Comparison of ENCODE assay signal across 1 cellular context in the genomic region with DNA sequence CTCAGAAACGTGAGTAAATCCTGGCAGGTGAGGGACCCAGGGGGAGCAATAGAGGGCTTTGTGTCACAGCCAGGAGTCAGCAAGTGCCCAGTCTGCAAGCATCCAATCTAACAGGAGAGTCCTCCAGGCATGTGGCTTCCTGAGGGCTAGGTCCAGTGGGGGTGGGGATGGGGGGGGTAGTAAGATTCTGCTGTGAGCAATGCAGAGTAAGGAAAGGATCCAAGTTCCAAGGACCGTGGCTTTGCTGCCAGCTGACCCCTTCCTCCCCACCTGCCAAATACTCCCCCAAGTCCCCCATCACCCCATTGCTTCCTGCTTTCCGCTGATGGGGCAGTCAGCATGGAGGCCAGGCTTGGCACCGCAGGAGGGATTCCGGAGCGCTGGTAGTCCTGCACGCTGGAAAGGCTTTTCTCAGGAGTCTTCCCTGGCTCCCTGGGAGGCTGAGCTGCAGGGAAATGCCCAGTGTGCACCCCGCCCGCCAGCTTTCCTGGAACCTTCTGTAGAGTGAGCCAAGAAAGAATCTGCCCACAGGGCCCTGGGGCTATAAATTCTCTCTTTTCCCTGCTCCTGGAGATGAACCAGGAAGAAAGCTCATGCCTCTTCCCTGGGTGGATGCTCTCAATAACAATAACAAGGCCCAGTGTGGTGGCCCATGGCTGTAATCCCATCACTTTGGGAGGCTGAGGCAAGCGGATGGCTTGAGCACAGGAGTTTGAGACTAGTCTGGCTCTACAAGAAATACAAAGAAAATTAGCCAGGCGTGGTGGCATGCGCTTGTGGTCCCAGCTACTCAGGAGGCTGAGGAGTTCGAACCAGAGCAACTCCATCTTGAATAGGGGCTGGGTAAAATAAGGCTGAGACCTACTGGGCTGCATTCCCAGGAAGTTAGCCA.
TF ChIP-seq lines count a peak whose summit lies in the region.

No MANE protein-coding gene starts in this region.

TF ChIP-seq in K562, 482 proteins besides CTCF, POLR2A, EP300 and RAD21 (continued from another document and continues in another):
- TF ChIP-seq SLC30A9 (CRISPR knock-in tag; IDR thresholded peaks at IDR 0.05) (no peak), FIP1L1 (IDR thresholded peaks at IDR 0.05; ENCODE audit: low read depth, low read length, poor library complexity, severe bottlenecking) (no peak), ZNF551 (CRISPR knock-in tag; IDR thresholded peaks at IDR 0.05) (no peak), MYNN (IDR thresholded peaks at IDR 0.05) (no peak), MYNN (CRISPR knock-in tag; IDR thresholded peaks at IDR 0.05) (no peak), ZFP36 (IDR thresholded peaks at IDR 0.05; ENCODE audit: low read depth, low read length, partially characterized antibody) (no peak), CTBP1 (IDR thresholded peaks at IDR 0.05; ENCODE audit: borderline replicate concordance) (no peak), ZNF445 (CRISPR knock-in tag; IDR thresholded peaks at IDR 0.05; ENCODE audit: low read depth) (peak; percentile 40; the same call in 1 of the 2 replicates), NCOA6 (IDR thresholded peaks at IDR 0.05) (no peak), U2AF2 (optimal IDR thresholded peaks at IDR 0.05; ENCODE audit: low read depth, low read length) (no peak), GTF2A2 (tag; IDR thresholded peaks at IDR 0.05) (peak; percentile 89), NR2C1 (IDR thresholded peaks at IDR 0.05) (no peak), NR2C1 (tag; IDR thresholded peaks at IDR 0.05) (peak; percentile 78), TCF7 (IDR thresholded peaks at IDR 0.05; ENCODE audit: borderline replicate concordance) (no peak), ZBTB1 (CRISPR knock-in tag; IDR thresholded peaks at IDR 0.05; ENCODE audit: borderline replicate concordance, low read depth) (no peak), ZBTB17 (CRISPR knock-in tag; IDR thresholded peaks at IDR 0.05) (peak; percentile 82), KLF13 (tag; IDR thresholded peaks at IDR 0.05; ENCODE audit: borderline replicate concordance, low read depth) (no peak), POLR3A (IDR thresholded peaks at IDR 0.05; ENCODE audit: borderline replicate concordance, extremely low read depth, insufficient read depth, insufficient read length) (no peak), NRF1 (conservative IDR thresholded peaks at IDR 0.05 in 1 of 2, IDR thresholded peaks at IDR 0.05 in 1 of 2) (no peak), ZNF75A (CRISPR knock-in tag; IDR thresholded peaks at IDR 0.05) (no peak; the same call in 1 of the 2 replicates), PHB (CRISPR knock-in tag; IDR thresholded peaks at IDR 0.05) (no peak), OTX1 (CRISPR knock-in tag; IDR thresholded peaks at IDR 0.05) (no peak), RBM39 (optimal IDR thresholded peaks at IDR 0.05; ENCODE audit: low read depth, low read length) (no peak), HDAC3 (IDR thresholded peaks at IDR 0.05; ENCODE audit: borderline replicate concordance, partially characterized antibody) (no peak), EWSR1 (IDR thresholded peaks at IDR 0.05; ENCODE audit: borderline replicate concordance, low read depth, partially characterized antibody) (no peak)
- TF ChIP-seq, protein P1, sequence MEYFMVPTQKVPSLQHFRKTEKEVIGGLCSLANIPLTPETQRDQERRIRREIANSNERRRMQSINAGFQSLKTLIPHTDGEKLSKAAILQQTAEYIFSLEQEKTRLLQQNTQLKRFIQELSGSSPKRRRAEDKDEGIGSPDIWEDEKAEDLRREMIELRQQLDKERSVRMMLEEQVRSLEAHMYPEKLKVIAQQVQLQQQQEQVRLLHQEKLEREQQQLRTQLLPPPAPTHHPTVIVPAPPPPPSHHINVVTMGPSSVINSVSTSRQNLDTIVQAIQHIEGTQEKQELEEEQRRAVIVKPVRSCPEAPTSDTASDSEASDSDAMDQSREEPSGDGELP (CRISPR knock-in tag; IDR thresholded peaks at IDR 0.05; ENCODE audit: borderline replicate concordance): no peak
- TF ChIP-seq, protein P2, sequence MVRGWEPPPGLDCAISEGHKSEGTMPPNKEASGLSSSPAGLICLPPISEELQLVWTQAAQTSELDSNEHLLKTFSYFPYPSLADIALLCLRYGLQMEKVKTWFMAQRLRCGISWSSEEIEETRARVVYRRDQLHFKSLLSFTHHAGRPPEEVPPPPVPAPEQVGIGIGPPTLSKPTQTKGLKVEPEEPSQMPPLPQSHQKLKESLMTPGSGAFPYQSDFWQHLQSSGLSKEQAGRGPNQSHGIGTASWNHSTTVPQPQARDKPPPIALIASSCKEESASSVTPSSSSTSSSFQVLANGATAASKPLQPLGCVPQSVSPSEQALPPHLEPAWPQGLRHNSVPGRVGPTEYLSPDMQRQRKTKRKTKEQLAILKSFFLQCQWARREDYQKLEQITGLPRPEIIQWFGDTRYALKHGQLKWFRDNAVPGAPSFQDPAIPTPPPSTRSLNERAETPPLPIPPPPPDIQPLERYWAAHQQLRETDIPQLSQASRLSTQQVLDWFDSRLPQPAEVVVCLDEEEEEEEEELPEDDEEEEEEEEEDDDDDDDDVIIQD (CRISPR knock-in tag; IDR thresholded peaks at IDR 0.05): 0 out of 2 replicates have a peak, but pooled peaks have one; percentile 58
- TF ChIP-seq, protein P3, sequence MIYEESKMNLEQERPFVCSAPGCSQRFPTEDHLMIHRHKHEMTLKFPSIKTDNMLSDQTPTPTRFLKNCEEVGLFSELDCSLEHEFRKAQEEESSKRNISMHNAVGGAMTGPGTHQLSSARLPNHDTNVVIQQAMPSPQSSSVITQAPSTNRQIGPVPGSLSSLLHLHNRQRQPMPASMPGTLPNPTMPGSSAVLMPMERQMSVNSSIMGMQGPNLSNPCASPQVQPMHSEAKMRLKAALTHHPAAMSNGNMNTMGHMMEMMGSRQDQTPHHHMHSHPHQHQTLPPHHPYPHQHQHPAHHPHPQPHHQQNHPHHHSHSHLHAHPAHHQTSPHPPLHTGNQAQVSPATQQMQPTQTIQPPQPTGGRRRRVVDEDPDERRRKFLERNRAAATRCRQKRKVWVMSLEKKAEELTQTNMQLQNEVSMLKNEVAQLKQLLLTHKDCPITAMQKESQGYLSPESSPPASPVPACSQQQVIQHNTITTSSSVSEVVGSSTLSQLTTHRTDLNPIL (CRISPR knock-in tag; IDR thresholded peaks at IDR 0.05): no peak
- TF ChIP-seq, protein P4, sequence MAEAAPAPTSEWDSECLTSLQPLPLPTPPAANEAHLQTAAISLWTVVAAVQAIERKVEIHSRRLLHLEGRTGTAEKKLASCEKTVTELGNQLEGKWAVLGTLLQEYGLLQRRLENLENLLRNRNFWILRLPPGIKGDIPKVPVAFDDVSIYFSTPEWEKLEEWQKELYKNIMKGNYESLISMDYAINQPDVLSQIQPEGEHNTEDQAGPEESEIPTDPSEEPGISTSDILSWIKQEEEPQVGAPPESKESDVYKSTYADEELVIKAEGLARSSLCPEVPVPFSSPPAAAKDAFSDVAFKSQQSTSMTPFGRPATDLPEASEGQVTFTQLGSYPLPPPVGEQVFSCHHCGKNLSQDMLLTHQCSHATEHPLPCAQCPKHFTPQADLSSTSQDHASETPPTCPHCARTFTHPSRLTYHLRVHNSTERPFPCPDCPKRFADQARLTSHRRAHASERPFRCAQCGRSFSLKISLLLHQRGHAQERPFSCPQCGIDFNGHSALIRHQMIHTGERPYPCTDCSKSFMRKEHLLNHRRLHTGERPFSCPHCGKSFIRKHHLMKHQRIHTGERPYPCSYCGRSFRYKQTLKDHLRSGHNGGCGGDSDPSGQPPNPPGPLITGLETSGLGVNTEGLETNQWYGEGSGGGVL (CRISPR knock-in tag; IDR thresholded peaks at IDR 0.05): peak; percentile 57; the same call in 1 of the 2 replicates
- TF ChIP-seq, protein P5, sequence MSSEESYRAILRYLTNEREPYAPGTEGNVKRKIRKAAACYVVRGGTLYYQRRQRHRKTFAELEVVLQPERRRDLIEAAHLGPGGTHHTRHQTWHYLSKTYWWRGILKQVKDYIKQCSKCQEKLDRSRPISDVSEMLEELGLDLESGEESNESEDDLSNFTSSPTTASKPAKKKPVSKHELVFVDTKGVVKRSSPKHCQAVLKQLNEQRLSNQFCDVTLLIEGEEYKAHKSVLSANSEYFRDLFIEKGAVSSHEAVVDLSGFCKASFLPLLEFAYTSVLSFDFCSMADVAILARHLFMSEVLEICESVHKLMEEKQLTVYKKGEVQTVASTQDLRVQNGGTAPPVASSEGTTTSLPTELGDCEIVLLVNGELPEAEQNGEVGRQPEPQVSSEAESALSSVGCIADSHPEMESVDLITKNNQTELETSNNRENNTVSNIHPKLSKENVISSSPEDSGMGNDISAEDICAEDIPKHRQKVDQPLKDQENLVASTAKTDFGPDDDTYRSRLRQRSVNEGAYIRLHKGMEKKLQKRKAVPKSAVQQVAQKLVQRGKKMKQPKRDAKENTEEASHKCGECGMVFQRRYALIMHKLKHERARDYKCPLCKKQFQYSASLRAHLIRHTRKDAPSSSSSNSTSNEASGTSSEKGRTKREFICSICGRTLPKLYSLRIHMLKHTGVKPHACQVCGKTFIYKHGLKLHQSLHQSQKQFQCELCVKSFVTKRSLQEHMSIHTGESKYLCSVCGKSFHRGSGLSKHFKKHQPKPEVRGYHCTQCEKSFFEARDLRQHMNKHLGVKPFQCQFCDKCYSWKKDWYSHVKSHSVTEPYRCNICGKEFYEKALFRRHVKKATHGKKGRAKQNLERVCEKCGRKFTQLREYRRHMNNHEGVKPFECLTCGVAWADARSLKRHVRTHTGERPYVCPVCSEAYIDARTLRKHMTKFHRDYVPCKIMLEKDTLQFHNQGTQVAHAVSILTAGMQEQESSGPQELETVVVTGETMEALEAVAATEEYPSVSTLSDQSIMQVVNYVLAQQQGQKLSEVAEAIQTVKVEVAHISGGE (CRISPR knock-in tag; IDR thresholded peaks at IDR 0.05): peak in 1 of 3 experiments; percentile 39; a peak in 1 of 6 replicates
- TF ChIP-seq, protein P6, sequence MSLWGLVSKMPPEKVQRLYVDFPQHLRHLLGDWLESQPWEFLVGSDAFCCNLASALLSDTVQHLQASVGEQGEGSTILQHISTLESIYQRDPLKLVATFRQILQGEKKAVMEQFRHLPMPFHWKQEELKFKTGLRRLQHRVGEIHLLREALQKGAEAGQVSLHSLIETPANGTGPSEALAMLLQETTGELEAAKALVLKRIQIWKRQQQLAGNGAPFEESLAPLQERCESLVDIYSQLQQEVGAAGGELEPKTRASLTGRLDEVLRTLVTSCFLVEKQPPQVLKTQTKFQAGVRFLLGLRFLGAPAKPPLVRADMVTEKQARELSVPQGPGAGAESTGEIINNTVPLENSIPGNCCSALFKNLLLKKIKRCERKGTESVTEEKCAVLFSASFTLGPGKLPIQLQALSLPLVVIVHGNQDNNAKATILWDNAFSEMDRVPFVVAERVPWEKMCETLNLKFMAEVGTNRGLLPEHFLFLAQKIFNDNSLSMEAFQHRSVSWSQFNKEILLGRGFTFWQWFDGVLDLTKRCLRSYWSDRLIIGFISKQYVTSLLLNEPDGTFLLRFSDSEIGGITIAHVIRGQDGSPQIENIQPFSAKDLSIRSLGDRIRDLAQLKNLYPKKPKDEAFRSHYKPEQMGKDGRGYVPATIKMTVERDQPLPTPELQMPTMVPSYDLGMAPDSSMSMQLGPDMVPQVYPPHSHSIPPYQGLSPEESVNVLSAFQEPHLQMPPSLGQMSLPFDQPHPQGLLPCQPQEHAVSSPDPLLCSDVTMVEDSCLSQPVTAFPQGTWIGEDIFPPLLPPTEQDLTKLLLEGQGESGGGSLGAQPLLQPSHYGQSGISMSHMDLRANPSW (CRISPR knock-in tag; IDR thresholded peaks at IDR 0.05): no peak
- TF ChIP-seq, protein P7, sequence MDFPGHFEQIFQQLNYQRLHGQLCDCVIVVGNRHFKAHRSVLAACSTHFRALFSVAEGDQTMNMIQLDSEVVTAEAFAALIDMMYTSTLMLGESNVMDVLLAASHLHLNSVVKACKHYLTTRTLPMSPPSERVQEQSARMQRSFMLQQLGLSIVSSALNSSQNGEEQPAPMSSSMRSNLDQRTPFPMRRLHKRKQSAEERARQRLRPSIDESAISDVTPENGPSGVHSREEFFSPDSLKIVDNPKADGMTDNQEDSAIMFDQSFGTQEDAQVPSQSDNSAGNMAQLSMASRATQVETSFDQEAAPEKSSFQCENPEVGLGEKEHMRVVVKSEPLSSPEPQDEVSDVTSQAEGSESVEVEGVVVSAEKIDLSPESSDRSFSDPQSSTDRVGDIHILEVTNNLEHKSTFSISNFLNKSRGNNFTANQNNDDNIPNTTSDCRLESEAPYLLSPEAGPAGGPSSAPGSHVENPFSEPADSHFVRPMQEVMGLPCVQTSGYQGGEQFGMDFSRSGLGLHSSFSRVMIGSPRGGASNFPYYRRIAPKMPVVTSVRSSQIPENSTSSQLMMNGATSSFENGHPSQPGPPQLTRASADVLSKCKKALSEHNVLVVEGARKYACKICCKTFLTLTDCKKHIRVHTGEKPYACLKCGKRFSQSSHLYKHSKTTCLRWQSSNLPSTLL (IDR thresholded peaks at IDR 0.05): no peak
- TF ChIP-seq, protein P8, sequence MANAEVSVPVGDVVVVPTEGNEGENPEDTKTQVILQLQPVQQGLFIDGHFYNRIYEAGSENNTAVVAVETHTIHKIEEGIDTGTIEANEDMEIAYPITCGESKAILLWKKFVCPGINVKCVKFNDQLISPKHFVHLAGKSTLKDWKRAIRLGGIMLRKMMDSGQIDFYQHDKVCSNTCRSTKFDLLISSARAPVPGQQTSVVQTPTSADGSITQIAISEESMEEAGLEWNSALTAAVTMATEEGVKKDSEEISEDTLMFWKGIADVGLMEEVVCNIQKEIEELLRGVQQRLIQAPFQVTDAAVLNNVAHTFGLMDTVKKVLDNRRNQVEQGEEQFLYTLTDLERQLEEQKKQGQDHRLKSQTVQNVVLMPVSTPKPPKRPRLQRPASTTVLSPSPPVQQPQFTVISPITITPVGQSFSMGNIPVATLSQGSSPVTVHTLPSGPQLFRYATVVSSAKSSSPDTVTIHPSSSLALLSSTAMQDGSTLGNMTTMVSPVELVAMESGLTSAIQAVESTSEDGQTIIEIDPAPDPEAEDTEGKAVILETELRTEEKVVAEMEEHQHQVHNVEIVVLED (CRISPR knock-in tag; IDR thresholded peaks at IDR 0.05): no peak
- TF ChIP-seq, protein P9, sequence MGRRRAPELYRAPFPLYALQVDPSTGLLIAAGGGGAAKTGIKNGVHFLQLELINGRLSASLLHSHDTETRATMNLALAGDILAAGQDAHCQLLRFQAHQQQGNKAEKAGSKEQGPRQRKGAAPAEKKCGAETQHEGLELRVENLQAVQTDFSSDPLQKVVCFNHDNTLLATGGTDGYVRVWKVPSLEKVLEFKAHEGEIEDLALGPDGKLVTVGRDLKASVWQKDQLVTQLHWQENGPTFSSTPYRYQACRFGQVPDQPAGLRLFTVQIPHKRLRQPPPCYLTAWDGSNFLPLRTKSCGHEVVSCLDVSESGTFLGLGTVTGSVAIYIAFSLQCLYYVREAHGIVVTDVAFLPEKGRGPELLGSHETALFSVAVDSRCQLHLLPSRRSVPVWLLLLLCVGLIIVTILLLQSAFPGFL (CRISPR knock-in tag; IDR thresholded peaks at IDR 0.05): no peak
- TF ChIP-seq, protein P10, sequence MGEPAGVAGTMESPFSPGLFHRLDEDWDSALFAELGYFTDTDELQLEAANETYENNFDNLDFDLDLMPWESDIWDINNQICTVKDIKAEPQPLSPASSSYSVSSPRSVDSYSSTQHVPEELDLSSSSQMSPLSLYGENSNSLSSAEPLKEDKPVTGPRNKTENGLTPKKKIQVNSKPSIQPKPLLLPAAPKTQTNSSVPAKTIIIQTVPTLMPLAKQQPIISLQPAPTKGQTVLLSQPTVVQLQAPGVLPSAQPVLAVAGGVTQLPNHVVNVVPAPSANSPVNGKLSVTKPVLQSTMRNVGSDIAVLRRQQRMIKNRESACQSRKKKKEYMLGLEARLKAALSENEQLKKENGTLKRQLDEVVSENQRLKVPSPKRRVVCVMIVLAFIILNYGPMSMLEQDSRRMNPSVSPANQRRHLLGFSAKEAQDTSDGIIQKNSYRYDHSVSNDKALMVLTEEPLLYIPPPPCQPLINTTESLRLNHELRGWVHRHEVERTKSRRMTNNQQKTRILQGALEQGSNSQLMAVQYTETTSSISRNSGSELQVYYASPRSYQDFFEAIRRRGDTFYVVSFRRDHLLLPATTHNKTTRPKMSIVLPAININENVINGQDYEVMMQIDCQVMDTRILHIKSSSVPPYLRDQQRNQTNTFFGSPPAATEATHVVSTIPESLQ (CRISPR knock-in tag; IDR thresholded peaks at IDR 0.05): no peak
